ENCODE assay signal across 8 cellular contexts in the genomic region with DNA sequence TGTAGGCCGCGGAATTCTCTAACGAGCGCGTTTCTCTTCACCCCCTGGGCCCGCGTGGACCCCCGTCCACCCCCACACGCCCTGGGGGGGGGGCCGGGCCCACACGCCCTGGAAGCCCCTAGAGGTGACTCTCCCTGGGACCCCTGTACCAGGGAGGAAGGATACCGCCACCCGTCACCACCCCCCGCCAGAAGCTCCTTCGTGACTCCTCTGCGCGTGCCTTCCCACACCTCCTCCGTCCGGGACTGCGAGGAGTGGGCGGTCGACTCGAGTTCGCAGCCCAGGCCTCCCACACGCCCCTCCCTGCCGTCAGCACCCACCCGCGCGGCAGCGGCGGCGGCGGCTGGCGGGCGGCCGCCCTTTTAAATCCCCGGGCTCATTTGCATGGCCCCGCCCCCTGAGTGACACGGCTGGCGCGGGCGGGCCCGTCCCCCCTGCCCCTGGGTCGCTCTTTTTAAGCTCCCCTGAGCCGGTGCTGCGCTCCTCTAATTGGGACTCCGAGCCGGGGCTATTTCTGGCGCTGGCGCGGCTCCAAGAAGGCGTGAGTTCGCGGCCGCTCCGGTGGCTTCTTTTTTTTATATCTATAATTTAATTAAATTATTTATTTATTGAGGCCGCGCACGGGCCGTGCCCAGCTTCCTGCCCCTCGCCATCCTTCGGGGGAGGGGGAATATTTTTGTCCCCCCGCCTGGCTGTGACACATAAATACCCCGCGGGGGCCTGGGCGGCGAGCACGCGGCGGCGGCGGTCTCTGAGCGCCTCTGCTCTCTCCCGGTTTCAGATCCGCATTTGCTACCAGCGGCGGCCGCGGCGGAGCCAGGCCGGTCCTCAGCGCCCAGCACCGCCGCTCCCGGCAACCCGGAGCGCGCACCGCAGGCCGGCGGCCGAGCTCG. TPM values are rescaled to one million over a fixed set of nuclear protein-coding genes. Genes with fewer than 3 reads are reported as not detected.
DNase-seq lines count a peak whose midpoint lies in the region; ATAC-seq and TF ChIP-seq lines count a peak whose summit lies in the region.

A gene with protein sequence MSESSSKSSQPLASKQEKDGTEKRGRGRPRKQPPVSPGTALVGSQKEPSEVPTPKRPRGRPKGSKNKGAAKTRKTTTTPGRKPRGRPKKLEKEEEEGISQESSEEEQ (plus strand): TSS at position 451 of the 893 bp plus-strand sequence. CDS start 3,908 bp downstream, outside the sequence.

- peaks cover 34% of the 10 kb centered on the region for H4K20me1 ChIP-seq in OCI-LY7 (ENCODE audit: insufficient read depth, low read length)

- H3K36me3 ChIP-seq in OCI-LY7 (ENCODE audit: insufficient read depth, low read length), result peaks cover 42% of the 10 kb centered on the region

- H3K9me3 ChIP-seq in OCI-LY7 (ENCODE audit: low read length), result no peaks in the 10 kb centered on the region

- peaks cover 51% of the 10 kb centered on the region for H3K79me2 ChIP-seq in OCI-LY7 (ENCODE audit: insufficient read depth, low read depth, low read length)

- POLR2A ChIA-PET in OCI-LY7 (lab: Charles Lee), result interaction anchor here (0.5 to 1.4 kb wide), 20 partner anchors 9 to 782 kb away, joined by 3 to 11 read pairs (median 3); a partner anchor contains a TSS

- no peak within 1 kb of the TSS for H2AFZ ChIP-seq in OCI-LY7 (ENCODE audit: low read length)

- peak; percentile 56 for ATAC-seq in GM21447 (IDR thresholded peaks at IDR 0.05; ENCODE audit: unreplicated experiment)

- intact Hi-C loops in OCI-LY7 (cut with micrococcal nuclease; ENCODE audit: unreplicated experiment), result loop anchor here (2.0 to 10.0 kb wide), 2 partner anchors 40 to 438 kb away; no protein-coding TSS in a partner anchor

- in situ Hi-C loops in Caki2 (cut with HindIII; ENCODE audit: low pct_unique_long_range_greater_than_20kb, low sequenced_read_pairs), result no loop called here

- H3K27ac ChIP-seq in OCI-LY7 (ENCODE audit: low read depth, low read length, poor library complexity, severe bottlenecking) (peak within 1 kb of the TSS; percentile 91), epithelial cell of prostate (peak within 1 kb of the TSS; percentile 95)

- CTCF ChIA-PET in OCI-LY7 (lab: Charles Lee; ENCODE audit: unreplicated experiment), result interaction anchor here (0.5 to 1.0 kb wide), 2 partner anchors 13 to 47 kb away, joined by 5 read pairs; no protein-coding TSS in a partner anchor

- BruUV-seq in OCI-LY7 (replicated peaks; lab: Mats Ljungman, UMichigan), result no TSS peak

- H3K9me2 ChIP-seq in OCI-LY7 (ENCODE audit: insufficient read depth, low read length), result no peaks in the 10 kb centered on the region

- no peak for TF ChIP-seq CTCF in OCI-LY7 (conservative IDR thresholded peaks at IDR 0.05; ENCODE audit: low read length)

- H3K4me3 ChIP-seq in OCI-LY7 (ENCODE audit: low read depth, low read length, poor library complexity, severe bottlenecking), result peak within 1 kb of the TSS; percentile 97

- DNase-seq in Caki2 (ENCODE audit: low read depth), result peak; percentile 86
- peak; percentile 95 for DNase-seq in HuH-7.5 (ENCODE audit: low spot score)
- peak; percentile 97 for DNase-seq in OCI-LY7 (ENCODE audit: low spot score)
- peak; percentile 86 for DNase-seq in activated T-cell treated with anti-CD3 and anti-CD28 coated beads for 24 hours (ENCODE audit: low read depth)
- DNase-seq in epithelial cell of prostate (ENCODE audit: low read depth, low spot score), result no peak
- peak; percentile 87 for DNase-seq in mucosa of gallbladder (ENCODE audit: low spot score)
- peak; percentile 79 to 87 for DNase-seq in stimulated activated CD8-positive, alpha-beta memory T cell treated with anti-CD3 and anti-CD28 coated beads, Interleukin-4, amount 100 ng/mL, for 4 hours (ENCODE audit: low read depth in 2 of 2, low spot score in 1 of 2)

- H3K4me2 ChIP-seq in OCI-LY7 (ENCODE audit: low read length), result peak within 1 kb of the TSS; percentile 99

- peaks cover 45% of the 10 kb centered on the region for H3K4me1 ChIP-seq in OCI-LY7 (ENCODE audit: insufficient read depth, low read length, poor library complexity, severe bottlenecking)

RNA-seq across cellular contexts. Expression of the gene that starts here (rescaled TPM):
- total RNA-seq in Caki2 (2014; rRNA removed; shearing (Covaris generic); ENCODE audit: low replicate concordance), result 217 and 265 TPM in 2 replicates
- total RNA-seq in OCI-LY7 (2014; rRNA removed; shearing (Covaris generic)), result 435 and 463 TPM in 2 replicates
- 736 and 764 TPM in 2 replicates for total RNA-seq in OCI-LY7 (2022)
- 88.6 TPM for total RNA-seq in mucosa of gallbladder
